Comparison of ENCODE assay signal across 28 cellular contexts in the genomic region with DNA sequence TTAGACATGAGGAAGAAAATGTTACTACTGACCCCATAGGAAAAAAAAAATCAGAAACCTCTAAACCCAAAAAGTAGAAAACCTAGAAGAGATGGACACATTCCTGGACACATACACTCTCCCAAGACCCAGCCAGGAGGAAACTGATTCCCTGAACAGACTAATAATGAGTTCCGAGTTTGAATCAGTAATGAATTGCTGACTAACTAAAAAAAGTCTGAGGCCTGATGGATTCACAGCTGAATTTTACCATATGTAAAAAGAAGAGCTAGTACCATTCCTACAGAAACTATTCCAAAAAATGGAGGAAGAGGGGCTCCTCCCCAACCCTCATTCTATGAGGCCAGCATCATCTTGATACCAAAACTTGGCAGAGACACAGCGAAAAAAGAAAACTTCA.
"Had no signal": no experiment of that assay in that cellular context is flagged by ENCODE, and none has a peak within 500 bp of the region (broad histone marks: within the 10 kb centered on the region; RNA-seq: fewer than 3 reads in every experiment).

No MANE protein-coding gene starts in this region.

- DNase-seq: dermis blood vessel endothelial cell; dorsolateral prefrontal cortex; effector CD4-positive, alpha-beta T cell; effector memory CD4-positive, alpha-beta T cell; erythroblast; esophagus squamous epithelium; foreskin fibroblast; foreskin melanocyte; gastrocnemius medialis; glutamatergic neuron; head of caudate nucleus; heart right ventricle; hippocampal formation; left cardiac atrium; left lung; left ventricle myocardium superior; mammary epithelial cell; mesendoderm; midbrain had no signal

- FAIRE-seq: colon, endometrium, islet of Langerhans, keratinocyte had no signal

- H3K4me1 ChIP-seq: esophagus squamous epithelium, gastrocnemius medialis, left lung had no signal

- H3K4me3 Mint-ChIP-seq: memory B cell had no signal

- H3K27ac Mint-ChIP-seq: memory B cell had no signal

- H3K9me3 ChIP-seq: gastrocnemius medialis had no signal

- H3K27ac ChIP-seq: coronary artery, dorsolateral prefrontal cortex, epithelial cell of prostate, esophagus squamous epithelium, gastrocnemius medialis, heart right ventricle, left lung had no signal

- H3K4me3 ChIP-seq: coronary artery, dorsolateral prefrontal cortex, esophagus squamous epithelium, gastrocnemius medialis, heart right ventricle, left lung, lung had no signal

- ATAC-seq: esophagus mucosa, gastrocnemius medialis, heart right ventricle, left cardiac atrium, left lung, left ventricle myocardium superior had no signal

- H3K27me3 Mint-ChIP-seq: memory B cell had no signal

- H3K36me3 ChIP-seq: gastrocnemius medialis had no signal

- H3K27me3 ChIP-seq: dorsolateral prefrontal cortex, esophagus squamous epithelium, gastrocnemius medialis, heart right ventricle, left lung had no signal
